In the genomic region with DNA sequence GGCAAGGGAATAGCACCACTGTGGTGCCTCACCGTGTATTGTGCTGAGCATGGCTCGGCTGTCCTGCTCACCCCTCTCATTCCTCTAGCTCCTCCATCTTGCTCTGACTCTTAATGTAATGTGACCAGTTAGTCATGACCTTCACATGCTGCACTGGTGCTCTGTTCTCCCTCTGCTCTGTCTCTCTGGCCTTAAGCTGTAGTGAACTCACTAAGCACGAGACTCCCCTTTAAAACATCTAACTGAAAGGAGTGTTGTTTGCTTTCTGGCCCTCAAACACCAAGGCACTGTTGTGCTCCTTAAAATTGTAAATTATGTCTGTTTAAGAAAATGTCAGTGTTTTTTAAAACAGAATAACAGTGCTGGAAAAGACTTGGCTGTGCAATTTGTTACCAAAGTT, we compare ENCODE assay signal across 1 cellular context.
TF ChIP-seq lines count a peak whose summit lies in the region.

No MANE protein-coding gene starts in this region.

TF ChIP-seq in IMR-90, 13 proteins besides CTCF, POLR2A, EP300 and RAD21:
- TF ChIP-seq FOS (IDR thresholded peaks at IDR 0.05; ENCODE audit: low read depth, low read length) (no peak), CEBPB (IDR thresholded peaks at IDR 0.05; ENCODE audit: low read depth, low read length) (no peak), USF2 (IDR thresholded peaks at IDR 0.05; ENCODE audit: low read depth, low read length) (no peak), MAFK (IDR thresholded peaks at IDR 0.05; ENCODE audit: low read depth, low read length) (no peak), NFE2L2 (IDR thresholded peaks at IDR 0.05; ENCODE audit: low read depth, low read length) (no peak), CHD1 (IDR thresholded peaks at IDR 0.05; ENCODE audit: low read depth, low read length) (no peak), SMC3 (IDR thresholded peaks at IDR 0.05; ENCODE audit: low read depth, low read length) (no peak), ELK1 (IDR thresholded peaks at IDR 0.05; ENCODE audit: borderline replicate concordance, low read depth, low read length) (no peak), MAZ (IDR thresholded peaks at IDR 0.05; ENCODE audit: borderline replicate concordance, low read depth, low read length) (no peak), RFX5 (IDR thresholded peaks at IDR 0.05; ENCODE audit: low read depth, low read length) (no peak), RCOR1 (IDR thresholded peaks at IDR 0.05; ENCODE audit: insufficient replicate concordance, low read length) (no peak), BHLHE40 (IDR thresholded peaks at IDR 0.05; ENCODE audit: low read depth, low read length) (no peak), MXI1 (IDR thresholded peaks at IDR 0.05; ENCODE audit: borderline replicate concordance, low read depth, low read length) (no peak)
